Comparison of ENCODE assay signal across 19 cellular contexts in the genomic region with DNA sequence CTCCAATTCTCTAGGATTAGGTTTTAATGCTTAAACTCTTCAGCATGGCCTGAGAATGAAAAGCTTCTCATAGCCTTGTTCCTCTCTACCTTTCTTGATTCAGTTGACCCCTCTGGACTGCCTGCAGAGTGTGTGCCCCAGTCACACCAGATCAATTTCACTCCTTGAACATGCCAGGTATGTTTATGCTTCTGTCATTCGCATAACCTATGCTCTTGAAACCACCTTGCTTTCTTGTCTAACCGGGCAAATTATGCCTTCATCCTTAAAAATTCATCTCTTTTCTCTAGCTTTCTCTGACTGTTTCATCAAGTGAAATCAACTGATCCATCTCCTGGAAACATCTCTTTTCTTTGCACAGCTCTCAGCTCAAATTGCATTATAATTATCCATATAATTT. TPM values are rescaled to one million over a fixed set of nuclear protein-coding genes. Genes with fewer than 3 reads are reported as not detected.
DNase-seq lines count a peak whose midpoint lies in the region; FAIRE-seq and TF ChIP-seq lines count a peak whose summit lies in the region.
"Had no signal": no experiment of that assay in that cellular context is flagged by ENCODE, and none has a peak within 500 bp of the region (broad histone marks: within the 10 kb centered on the region; RNA-seq: fewer than 3 reads in every experiment).

No MANE protein-coding gene starts in this region.

- H2BK20ac ChIP-seq in H1 (ENCODE audit: low read length) = 0 out of 2 replicates have a peak overlapping the region, but pooled peaks have one; percentile 13

- no peak overlapping the region for H4K12ac ChIP-seq in trophoblast cell (ENCODE audit: low read depth, low read length)

- TF ChIP-seq EP300 in H1 (IDR thresholded peaks at IDR 0.05; ENCODE audit: borderline replicate concordance in 1 of 2, low read depth in 2 of 2, low read length in 2 of 2) (no peak), neural cell (conservative IDR thresholded peaks at IDR 0.05; ENCODE audit: poor library complexity, severe bottlenecking) (peak; percentile 74)

- no peaks in the 10 kb centered on the region for H3K27me3 ChIP-seq in A673 (replicated peaks; ENCODE audit: insufficient read depth, low read depth, low read length, poor library complexity)
- H3K27me3 ChIP-seq in H1 (replicated peaks in 1 of 4; ENCODE audit: control insufficient read depth in 3 of 4, extremely low read depth in 1 of 4, insufficient read depth in 3 of 4, low read length in 3 of 4) = no peaks in the 10 kb centered on the region
- no peaks in the 10 kb centered on the region for H3K27me3 ChIP-seq in neural cell (ENCODE audit: insufficient read depth, low read depth, low read length)
- H3K27me3 ChIP-seq in trophoblast cell (ENCODE audit: insufficient read depth, low read length) = no peaks in the 10 kb centered on the region

- TF ChIP-seq RAD21 in H1 (IDR thresholded peaks at IDR 0.05 in 1 of 2, conservative IDR thresholded peaks at IDR 0.05 in 1 of 2; ENCODE audit: low read depth in 2 of 2, low read length in 2 of 2) = no peak
- TF ChIP-seq RAD21 in neural cell (conservative IDR thresholded peaks at IDR 0.05) = no peak

- H3K23ac ChIP-seq in H1 (ENCODE audit: insufficient read length) (no peak overlapping the region), trophoblast cell (ENCODE audit: low read length) (no peak overlapping the region)

- H3K9ac ChIP-seq in SK-N-MC (ENCODE audit: insufficient read length) (no peak overlapping the region), H1 (replicated peaks in 1 of 4; ENCODE audit: extremely low read depth in 1 of 4, low read depth in 3 of 4, low read length in 3 of 4) (0 out of 7 replicates have a peak overlapping the region, but pooled peaks of 1 of the 4 experiments have one; percentile 27), neural cell (ENCODE audit: low read length) (no peak overlapping the region), trophoblast cell (ENCODE audit: low read length) (no peak overlapping the region)

- no peak overlapping the region for H3K4me3 Mint-ChIP-seq in activated CD4-positive, alpha-beta T cell treated with anti-CD3 and anti-CD28 coated beads, Interleukin-2, amount 10 ng/mL, durations not matched to agents 7 days and 5 days
- H3K4me3 Mint-ChIP-seq: CD4-positive, CD25-positive, alpha-beta regulatory T cell; CD8-positive, alpha-beta T cell; H9 had no signal

- no peaks in the 10 kb centered on the region for H4K20me1 ChIP-seq in H1 (replicated peaks in 1 of 2; ENCODE audit: control insufficient read depth in 1 of 2, insufficient read depth in 2 of 2, low read length in 2 of 2)
- no peaks in the 10 kb centered on the region for H4K20me1 ChIP-seq in neural cell (ENCODE audit: insufficient read depth)

- H4K8ac ChIP-seq in H1 (ENCODE audit: extremely low read depth, insufficient read depth, low read length) = no peak overlapping the region
- no peak overlapping the region for H4K8ac ChIP-seq in trophoblast cell (ENCODE audit: low read depth, low read length)

- POLR2A ChIA-PET in A673 (lab: Charles Lee; ENCODE audit: low non-redundant PET) = no interaction called here
- POLR2A ChIA-PET in H1 (lab: Charles Lee; ENCODE audit: partially characterized antibody) = no interaction called here
- POLR2A ChIA-PET in activated CD4-positive, alpha-beta T cell treated with anti-CD3 and anti-CD28 coated beads, Interleukin-2, amount 10 ng/mL, durations not matched to agents 7 days and 5 days (lab: Charles Lee) = no interaction called here

- intact Hi-C loops in A673 (cut with micrococcal nuclease; ENCODE audit: unreplicated experiment) = no loop called here

- FAIRE-seq in H1 (lab: Jason Lieb, UNC) = no peak
- FAIRE-seq: A549, G401.6, GM12892 had no signal

- no peak overlapping the region for H4K5ac ChIP-seq in H1 (ENCODE audit: insufficient read length, low read depth, low read length)

- TF ChIP-seq CTCF in A673 (conservative IDR thresholded peaks at IDR 0.05; ENCODE audit: low read depth, low read length) = no peak
- no peak for TF ChIP-seq CTCF in H1 (IDR thresholded peaks at IDR 0.05; ENCODE audit: control extremely low read depth in 1 of 3, insufficient read depth in 1 of 3, low read depth in 1 of 3, low read length in 3 of 3)
- no peak for TF ChIP-seq CTCF in neural cell (IDR thresholded peaks at IDR 0.05; ENCODE audit: poor library complexity, severe bottlenecking)

- no peak overlapping the region for H2BK120ac ChIP-seq in H1 (replicated peaks; ENCODE audit: low read depth, low read length)
- H2BK120ac ChIP-seq in trophoblast cell (ENCODE audit: insufficient read depth, low read length, poor library complexity) = no peak overlapping the region

- no peaks in the 10 kb centered on the region for H3K9me3 ChIP-seq in A673 (ENCODE audit: low read depth, low read length, poor library complexity, severe bottlenecking)
- no peaks in the 10 kb centered on the region for H3K9me3 ChIP-seq in SK-N-MC (ENCODE audit: low read depth, low read length)
- no peaks in the 10 kb centered on the region for H3K9me3 ChIP-seq in H1 (ENCODE audit: insufficient read depth in 2 of 2, low read depth in 1 of 2, low read length in 1 of 2)
- no peaks in the 10 kb centered on the region for H3K9me3 ChIP-seq in neural cell (ENCODE audit: low read length)
- H3K9me3 ChIP-seq in trophoblast cell (ENCODE audit: insufficient read depth, low read depth, low read length) = no peaks in the 10 kb centered on the region
- H3K9me3 ChIP-seq: A549, Caco-2 had no signal

- no peaks in the 10 kb centered on the region for H3K9me3 Mint-ChIP-seq in activated CD4-positive, alpha-beta T cell treated with anti-CD3 and anti-CD28 coated beads, Interleukin-2, amount 10 ng/mL, durations not matched to agents 7 days and 5 days
- H3K9me3 Mint-ChIP-seq: H9 had no signal

- no peak for TF ChIP-seq POLR2A in H1 (IDR thresholded peaks at IDR 0.05; ENCODE audit: control extremely low read depth in 1 of 2, low read depth in 2 of 2, low read length in 2 of 2)

- H3K79me1 ChIP-seq in H1 (ENCODE audit: low read depth, low read length) (no peaks in the 10 kb centered on the region), trophoblast cell (ENCODE audit: low read length) (no peaks in the 10 kb centered on the region)

- no peaks in the 10 kb centered on the region for H3K27me3 Mint-ChIP-seq in activated CD4-positive, alpha-beta T cell treated with anti-CD3 and anti-CD28 coated beads, Interleukin-2, amount 10 ng/mL, durations not matched to agents 7 days and 5 days
- H3K27me3 Mint-ChIP-seq: CD4-positive, CD25-positive, alpha-beta regulatory T cell had no signal

- H3K79me2 ChIP-seq in H1 (ENCODE audit: control insufficient read depth in 1 of 2, insufficient read depth in 2 of 2, low read length in 2 of 2) (no peaks in the 10 kb centered on the region), neural cell (replicated peaks; ENCODE audit: insufficient read depth, low read length) (no peaks in the 10 kb centered on the region), trophoblast cell (ENCODE audit: control insufficient read depth, insufficient read depth, low read length, poor library complexity) (no peaks in the 10 kb centered on the region)

- WGBS in H1 (ENCODE audit: extremely low coverage in 1 of 2, insufficient coverage in 1 of 2, insufficient read length in 1 of 2, insufficient replicate concordance in 2 of 2, low coverage in 1 of 2, low lambda C conversion rate in 2 of 2, missing lambda C conversion rate in 1 of 2), 2 experiments = 90% methylated on average over 2 of the region's 2 CpGs; no CpG with 5 or more reads in 1 of the 2 experiments
- WGBS in trophoblast cell (ENCODE audit: extremely low coverage, insufficient coverage, insufficient read length) = no CpG with 5 or more reads among the region's 2 CpGs

- no peak overlapping the region for H4K91ac ChIP-seq in H1 (replicated peaks; ENCODE audit: insufficient read length, low read length)
- no peak overlapping the region for H4K91ac ChIP-seq in trophoblast cell (ENCODE audit: low read depth, low read length)

- H2AFZ ChIP-seq in H1 (ENCODE audit: low read length) (no peak overlapping the region), neural cell (ENCODE audit: low read depth, low read length) (no peak overlapping the region), trophoblast cell (ENCODE audit: insufficient read depth, low read length, poor library complexity) (no peak overlapping the region)

- no peak overlapping the region for H3K27ac Mint-ChIP-seq in activated CD4-positive, alpha-beta T cell treated with anti-CD3 and anti-CD28 coated beads, Interleukin-2, amount 10 ng/mL, durations not matched to agents 7 days and 5 days
- H3K27ac Mint-ChIP-seq: CD4-positive, CD25-positive, alpha-beta regulatory T cell; CD8-positive, alpha-beta T cell; H9 had no signal

- H3K27ac ChIP-seq in A673 (ENCODE audit: low read depth, low read length, poor library complexity, severe bottlenecking) (no peak overlapping the region), SK-N-MC (0 out of 2 replicates have a peak overlapping the region, but pooled peaks have one; percentile 31), H1 (ENCODE audit: low read depth, low read length) (no peak overlapping the region), neural cell (ENCODE audit: low read length) (peak overlapping the region; percentile 69), trophoblast cell (ENCODE audit: low read depth, low read length) (no peak overlapping the region)
- H3K27ac ChIP-seq: A549, C4-2B had no signal

- H2BK12ac ChIP-seq in H1 (ENCODE audit: low read depth, low read length) (no peak overlapping the region), trophoblast cell (ENCODE audit: low read length) (no peak overlapping the region)

- no peak overlapping the region for H2BK5ac ChIP-seq in H1 (ENCODE audit: low read depth, low read length)
- H2BK5ac ChIP-seq in trophoblast cell (ENCODE audit: low read depth, low read length, poor library complexity) = no peak overlapping the region

- no peak overlapping the region for H3K18ac ChIP-seq in H1 (ENCODE audit: extremely low read depth, low read length)
- H3K18ac ChIP-seq in trophoblast cell (ENCODE audit: low read length) = no peak overlapping the region

- no peak overlapping the region for H2BK15ac ChIP-seq in H1 (ENCODE audit: low read length)

- peaks cover 18% of the 10 kb centered on the region for H3K36me3 ChIP-seq in A673 (ENCODE audit: insufficient read depth, low read length, poor library complexity, severe bottlenecking)
- peaks cover 61% of the 10 kb centered on the region for H3K36me3 ChIP-seq in SK-N-MC (ENCODE audit: insufficient read depth, low read length)
- no peaks in the 10 kb centered on the region for H3K36me3 ChIP-seq in H1 (ENCODE audit: control insufficient read depth in 2 of 4, insufficient read depth in 4 of 4, low read length in 3 of 4)
- no peaks in the 10 kb centered on the region for H3K36me3 ChIP-seq in neural cell (ENCODE audit: insufficient read depth, low read length)
- peaks cover 5 to 15% of the 10 kb centered on the region in 2 experiments for H3K36me3 ChIP-seq in trophoblast cell (ENCODE audit: control insufficient read depth in 1 of 2, insufficient read depth in 2 of 2, low read length in 2 of 2)

- H3K14ac ChIP-seq in H1 (ENCODE audit: insufficient read length) (no peak overlapping the region), trophoblast cell (ENCODE audit: low read length) (no peak overlapping the region)

- TSS peak; percentile 2 for BruUV-seq in A673 (replicated peaks; lab: Mats Ljungman, UMichigan)

- CTCF ChIA-PET in A673 (lab: Charles Lee) (no interaction called here), H1 (lab: Charles Lee; ENCODE audit: partially characterized antibody) (interaction anchor here (1.1 kb wide), 1 partner anchor 132 kb away, joined by 3 read pairs; no protein-coding TSS in a partner anchor)
- CTCF ChIA-PET in activated CD4-positive, alpha-beta T cell treated with anti-CD3 and anti-CD28 coated beads, Interleukin-2, amount 10 ng/mL, durations not matched to agents 7 days and 5 days (lab: Charles Lee) = no interaction called here

- DNase-seq in A673 (ENCODE audit: low spot score) = no peak
- no peak for DNase-seq in SK-N-MC (ENCODE audit: low read depth, low spot score)
- no peak for DNase-seq in H1 (ENCODE audit: low read depth in 1 of 2, low spot score in 2 of 2)
- DNase-seq in stimulated activated CD4-positive, alpha-beta T cell treated with anti-CD3 and anti-CD28 coated beads, Interleukin-4, amount 100 ng/mL, for 1 hour = no peak
- DNase-seq in trophoblast cell = no peak
- DNase-seq in activated CD4-positive, alpha-beta T cell treated with anti-CD3 and anti-CD28 coated beads, Interleukin-2, amount 10 ng/mL, durations not matched to agents 7 days and 5 days = no peak
- no peak for DNase-seq in C1 segment of cervical spinal cord (lab: John Stamatoyannopoulos, UW)
- DNase-seq: 8988T; Caco-2; CD4-positive, CD25-positive, alpha-beta regulatory T cell; CD8-positive, alpha-beta T cell; DMS153; DND-41; H9 had no signal

- H3K4me1 ChIP-seq in A673 (ENCODE audit: insufficient read depth, low read length, poor library complexity, severe bottlenecking) = peaks cover 7% of the 10 kb centered on the region
- no peaks in the 10 kb centered on the region; a peak in 1 of 7 replicates for H3K4me1 ChIP-seq in H1 (replicated peaks in 1 of 4; ENCODE audit: control insufficient read depth in 3 of 4, insufficient read depth in 4 of 4, low read length in 3 of 4)
- H3K4me1 ChIP-seq in trophoblast cell (ENCODE audit: control insufficient read depth in 1 of 2, insufficient read depth in 2 of 2, low read length in 2 of 2) = peaks cover 2 to 4% of the 10 kb centered on the region in 2 experiments
- H3K4me1 ChIP-seq: A549, Caco-2 had no signal

- H3K9me2 ChIP-seq in neural cell (ENCODE audit: insufficient read depth, low read length) = no peaks in the 10 kb centered on the region

- no peak overlapping the region for H3K4me3 ChIP-seq in A673 (ENCODE audit: low read depth, low read length, poor library complexity, severe bottlenecking)
- no peak overlapping the region for H3K4me3 ChIP-seq in SK-N-MC
- H3K4me3 ChIP-seq in H1 (ENCODE audit: extremely low read depth in 1 of 4, insufficient read depth in 2 of 4, low read depth in 3 of 4, low read length in 4 of 4) = no peak overlapping the region
- peak overlapping the region; percentile 44 for H3K4me3 ChIP-seq in neural cell (ENCODE audit: low read length)
- no peak overlapping the region for H3K4me3 ChIP-seq in trophoblast cell (ENCODE audit: low read depth, low read length)
- H3K4me3 ChIP-seq: A549 had no signal

- H3K23me2 ChIP-seq in H1 (ENCODE audit: low read depth, low read length) = no peaks in the 10 kb centered on the region

- H3K4me2 ChIP-seq in H1 (ENCODE audit: insufficient read depth in 1 of 2, low read depth in 2 of 2, low read length in 2 of 2) (no peak overlapping the region), neural cell (ENCODE audit: low read length) (peak overlapping the region; percentile 15), trophoblast cell (ENCODE audit: low read length) (no peak overlapping the region)
- H3K4me2 ChIP-seq: A549 had no signal

- H3F3A ChIP-seq in neural cell (ENCODE audit: insufficient read depth, low read length, poor library complexity, severe bottlenecking) = no peaks in the 10 kb centered on the region

- H2AK5ac ChIP-seq in H1 (ENCODE audit: low read depth, low read length) (no peak overlapping the region), trophoblast cell (ENCODE audit: low read length) (no peak overlapping the region)

- H3K4ac ChIP-seq in H1 (replicated peaks; ENCODE audit: insufficient read length, low read depth, low read length) (no peak overlapping the region), trophoblast cell (ENCODE audit: low read depth, low read length) (no peak overlapping the region)

- H3K4me1 Mint-ChIP-seq in activated CD4-positive, alpha-beta T cell treated with anti-CD3 and anti-CD28 coated beads, Interleukin-2, amount 10 ng/mL, durations not matched to agents 7 days and 5 days = no peaks in the 10 kb centered on the region
- H3K4me1 Mint-ChIP-seq: CD4-positive, CD25-positive, alpha-beta regulatory T cell had no signal

- H3K56ac ChIP-seq in H1 (replicated peaks; ENCODE audit: insufficient read length, low read depth, low read length) = no peak overlapping the region

- no peaks in the 10 kb centered on the region for H3K36me3 Mint-ChIP-seq in activated CD4-positive, alpha-beta T cell treated with anti-CD3 and anti-CD28 coated beads, Interleukin-2, amount 10 ng/mL, durations not matched to agents 7 days and 5 days (ENCODE audit: low read depth)
- H3K36me3 Mint-ChIP-seq: CD4-positive, CD25-positive, alpha-beta regulatory T cell; CD8-positive, alpha-beta T cell had no signal

RNA-seq across cellular contexts. Expression of gene CDH11, which starts 42.3 kb away (rescaled TPM):
- 297 and 319 TPM in 2 replicates for total RNA-seq in A673 (2021)
- total RNA-seq in H1 (2021; fragmentation: NEBNext Ultra II Directional; extraction: Animal tissue kit (Norgen Biotek cat#: 25700)) = 8.4 and 8.7 TPM in 2 replicates
- polyA plus RNA-seq in H1 (2011; rRNA removed) = 3.3 and 6.7 TPM in 2 replicates
- polyA plus RNA-seq in H1 (2011; cell fraction: cytosol; rRNA removed) = 5.5 TPM
- 8.1 TPM for polyA plus RNA-seq in H1 (2011; cell fraction: nucleus; rRNA removed)
- polyA plus RNA-seq in H1 (2012, experiment 1 of 2) = 4.9 to 7.7 TPM (median 6.0 TPM) in 4 replicates
- polyA plus RNA-seq in H1 (2012, experiment 2 of 2) = 0.62 TPM
- polyA plus RNA-seq in H1 (2013, experiment 1 of 2) = 2.3 TPM
- polyA plus RNA-seq in H1 (2013, experiment 2 of 2) = 2.3 TPM
- polyA minus RNA-seq in H1 (2011; rRNA and poly(A)+ RNA removed) = 12.9 and 16.7 TPM in 2 replicates
- 15.4 TPM for polyA minus RNA-seq in H1 (2011; cell fraction: cytosol; rRNA and poly(A)+ RNA removed)
- polyA minus RNA-seq in H1 (2011; cell fraction: nucleus; rRNA and poly(A)+ RNA removed) = 16.4 TPM
- 22.9 and 23.4 TPM in 2 replicates for polyA plus RNA-seq in neural cell
- polyA minus RNA-seq in neural cell = 60.6 and 78.6 TPM in 2 replicates
- polyA plus RNA-seq in trophoblast cell (2013) = 118 and 123 TPM in 2 replicates
- not detected for total RNA-seq in activated CD4-positive, alpha-beta T cell treated with anti-CD3 and anti-CD28 coated beads, Interleukin-2, amount 10 ng/mL, durations not matched to agents 7 days and 5 days
- total RNA-seq: Caco-2; CD4-positive, CD25-positive, alpha-beta regulatory T cell; CD8-positive, alpha-beta T cell had no signal
- polyA plus RNA-seq: CD4-positive, CD25-positive, alpha-beta regulatory T cell had no signal

Comparison
In these comparisons a context has a peak if more than half of its experiments do, and no peak if none do; other contexts are left out.
1. H3K27ac ChIP-seq: peak in SK-N-MC (single experiment) and neural cell (single experiment); none in A673 (single experiment), H1 (single experiment) and trophoblast cell (single experiment).
2. RNA of gene CDH11, which starts 42.3 kb away (total RNA-seq): 297 to 319 TPM in A673; 8.4 to 8.7 TPM in H1 and not detected in activated CD4-positive, alpha-beta T cell treated with anti-CD3 and anti-CD28 coated beads, Interleukin-2, amount 10 ng/mL, durations not matched to agents 7 days and 5 days; every median in the first group is over 10 times any median in the second.